ENCODE assay signal across 8 cellular contexts in genomic region chr1:42681771-42682483, GRCh38. TPM values are rescaled to one million over a fixed set of nuclear protein-coding genes. Genes with fewer than 3 reads are reported as not detected.
A peak's percentile ranks its signal among the peaks of the same experiment; 100 is the strongest.
DNase-seq lines count a peak whose midpoint lies in the region; ATAC-seq, FAIRE-seq and TF ChIP-seq lines count a peak whose summit lies in the region.

TSS of gene YBX1 (plus strand) at chr1:42682418. CDS start at chr1:42682566, 148 bp downstream.

- H3K4me3 ChIP-seq in HepG2 (replicated peaks in 1 of 3; ENCODE audit: insufficient read depth in 1 of 3, low read depth in 2 of 3, low read length in 3 of 3) = peak within 1 kb of the TSS; percentile 76 to 87 (median 86)

- WGBS in HepG2 (ENCODE audit: low lambda C conversion rate) = 0% methylated on average over 41 of the region's 53 CpGs

- peaks cover 38% of the 10 kb centered on the region for H4K20me1 ChIP-seq in HepG2 (ENCODE audit: insufficient read depth, low read length)

- in situ Hi-C loops in HepG2 (cut with HindIII; ENCODE audit: extremely low pct_ligation_motif_present, low pct_unique_long_range_greater_than_20kb) = no loop called here

- H3K9me3 ChIP-seq in HepG2 (ENCODE audit: low read length) = no peaks in the 10 kb centered on the region

- DNase-seq in NCI-H774 (lab: John Stamatoyannopoulos, UW) (peak; percentile 100), dermis microvascular lymphatic vessel endothelial cell (ENCODE audit: low read depth in 2 of 2) (peak; percentile 98 to 99), HepG2 (ENCODE audit: low spot score) (peak; percentile 98)
- peak; percentile 93 to 94 for DNase-seq in activated CD4-positive, alpha-beta T cell treated with anti-CD3 and anti-CD28 coated beads, Interleukin-2, amount 50 U/mL, for 4 hours
- peak; percentile 94 for DNase-seq in stimulated activated CD4-positive, alpha-beta T cell treated with anti-CD3 and anti-CD28 coated beads, Interleukin-4, amount 100 ng/mL, for 1 hour

- CTCF ChIA-PET in HepG2 (lab: Yijun Ruan, JAX; ENCODE audit: low intra/inter-chr PET ratio, low total read pairs) = no interaction called here

- peak within 1 kb of the TSS; percentile 97 for H3K27ac ChIP-seq in C4-2B
- H3K27ac ChIP-seq in HepG2 (ENCODE audit: extremely low read length, insufficient read depth, low read length) = peak within 1 kb of the TSS; percentile 95

- peak within 1 kb of the TSS; percentile 97 for H3K9ac ChIP-seq in HepG2 (ENCODE audit: insufficient read depth, low read depth, low read length)

- TF ChIP-seq RAD21 in HepG2 (CRISPR knock-in tag; IDR thresholded peaks at IDR 0.05) = no peak

- TF ChIP-seq EP300 in HepG2 (IDR thresholded peaks at IDR 0.05; ENCODE audit: low read depth in 2 of 2, low read length in 2 of 2) (no peak), HepG2 (CRISPR knock-in tag; IDR thresholded peaks at IDR 0.05; ENCODE audit: borderline replicate concordance) (no peak)

- H3K4me2 ChIP-seq in HepG2 (ENCODE audit: low read depth, low read length) = peak within 1 kb of the TSS; percentile 99

- intact Hi-C loops in HepG2 (cut with micrococcal nuclease; ENCODE audit: unreplicated experiment) = loop anchor here (2.0 kb wide), 1 partner anchor 23 kb away; the partner anchor contains the start of gene PPIH

- peaks cover 46% of the 10 kb centered on the region for H3K4me1 ChIP-seq in HepG2 (ENCODE audit: insufficient read depth, low read length)

- no peak for TF ChIP-seq CTCF in C4-2B (conservative IDR thresholded peaks at IDR 0.05)
- TF ChIP-seq CTCF in HepG2 (CRISPR knock-in tag; IDR thresholded peaks at IDR 0.05) = no peak

- peaks cover 0 to 6% of the 10 kb centered on the region in 2 experiments; a peak in 3 of 5 replicates for H3K36me3 ChIP-seq in HepG2 (replicated peaks in 1 of 2; ENCODE audit: control insufficient read depth in 1 of 2, insufficient read depth in 2 of 2, low read length in 2 of 2)

- H2AFZ ChIP-seq in HepG2 (ENCODE audit: low read length) = no peak within 1 kb of the TSS

- H3K79me2 ChIP-seq in HepG2 (ENCODE audit: insufficient read depth, low read length) = peaks cover 61% of the 10 kb centered on the region

- no peaks in the 10 kb centered on the region; a peak in 1 of 5 replicates for H3K27me3 ChIP-seq in HepG2 (ENCODE audit: control insufficient read depth in 1 of 2, insufficient read depth in 2 of 2, low read length in 2 of 2)

- FAIRE-seq in HepG2 (lab: Jason Lieb, UNC) = peak; percentile 94

- POLR2A ChIA-PET in HepG2 (lab: Yijun Ruan, JAX) = interaction anchor here (0.6 to 5.3 kb wide), 25 partner anchors 9 to 298 kb away, joined by 3 to 51 read pairs (median 5); partner anchors contain the start of genes C1orf50, CLDN19, P3H1 and PPIH

- ATAC-seq in GM19395 (IDR thresholded peaks at IDR 0.05; ENCODE audit: unreplicated experiment) = peak; percentile 92
- peak; percentile 79 for ATAC-seq in HG03565 (IDR thresholded peaks at IDR 0.05; ENCODE audit: unreplicated experiment)
- ATAC-seq in HepG2 = peak; percentile 95

- BruUV-seq in HepG2 (replicated peaks; lab: Mats Ljungman, UMichigan) = no TSS peak

- TF ChIP-seq POLR2A in HepG2 (IDR thresholded peaks at IDR 0.05; ENCODE audit: insufficient read depth in 1 of 2, low read depth in 2 of 2, low read length in 2 of 2) = peak; percentile 79 to 89

TF ChIP-seq in HepG2, 621 proteins besides CTCF, POLR2A, EP300 and RAD21 (continues in another document):
- TF ChIP-seq PRMT3 (CRISPR knock-in tag; IDR thresholded peaks at IDR 0.05; ENCODE audit: borderline replicate concordance, low read depth) (peak; percentile 58; the same call in 1 of the 2 replicates), ATF3 (CRISPR knock-in tag; IDR thresholded peaks at IDR 0.05) (no peak), ZNF18 (CRISPR knock-in tag; IDR thresholded peaks at IDR 0.05; ENCODE audit: insufficient replicate concordance) (no peak), ZBTB10 (CRISPR knock-in tag; IDR thresholded peaks at IDR 0.05; ENCODE audit: borderline replicate concordance) (no peak), KDM6A (CRISPR knock-in tag; IDR thresholded peaks at IDR 0.05; ENCODE audit: low read depth) (no peak), SALL2 (CRISPR knock-in tag; IDR thresholded peaks at IDR 0.05) (no peak), TCF7L2 (IDR thresholded peaks at IDR 0.05; ENCODE audit: low read depth, low read length) (no peak), KLF9 (CRISPR knock-in tag; IDR thresholded peaks at IDR 0.05; ENCODE audit: low read depth) (no peak), TOPORS (CRISPR knock-in tag; IDR thresholded peaks at IDR 0.05) (no peak), ZNF20 (CRISPR knock-in tag; IDR thresholded peaks at IDR 0.05) (peak; percentile 62; the same call in 1 of the 2 replicates), ZFP1 (CRISPR knock-in tag; IDR thresholded peaks at IDR 0.05) (no peak), ZNF670 (CRISPR knock-in tag; IDR thresholded peaks at IDR 0.05; ENCODE audit: borderline replicate concordance) (0 out of 2 replicates have a peak, but pooled peaks have one; percentile 78), NR2F2 (IDR thresholded peaks at IDR 0.05; ENCODE audit: borderline replicate concordance, low read depth) (peak; percentile 29; the same call in 1 of the 2 replicates), ZNF580 (CRISPR knock-in tag; IDR thresholded peaks at IDR 0.05; ENCODE audit: borderline replicate concordance, low read depth) (no peak)

RNA-seq across cellular contexts. Expression of gene YBX1, which starts in this region (rescaled TPM):
- total RNA-seq in dermis microvascular lymphatic vessel endothelial cell (498 and 513 TPM in 2 replicates), HepG2 (2016; rRNA removed; fragmentation: Illumina TruSeq; extraction: Trizol) (500 and 628 TPM in 2 replicates)
- 2,635 and 2,855 TPM in 2 replicates for total RNA-seq in HepG2 (2016; cell fraction: cytosol; rRNA removed; fragmentation: Illumina TruSeq; extraction: Trizol; ENCODE audit: low read depth)
- 446 and 624 TPM in 2 replicates for total RNA-seq in HepG2 (2016; cell fraction: insoluble cytoplasmic fraction; rRNA removed; fragmentation: Illumina TruSeq; extraction: Trizol)
- 2,272 and 2,458 TPM in 2 replicates for total RNA-seq in HepG2 (2016; cell fraction: membrane; rRNA removed; fragmentation: Illumina TruSeq; extraction: Trizol)
- 173 and 199 TPM in 2 replicates for total RNA-seq in HepG2 (2016; cell fraction: nucleus; rRNA removed; fragmentation: Illumina TruSeq; extraction: Trizol)
- 228 and 339 TPM in 2 replicates for polyA plus RNA-seq in HepG2 (2011; rRNA removed)
- 382 and 398 TPM in 2 replicates for polyA plus RNA-seq in HepG2 (2011; cell fraction: cytosol; rRNA removed)
- polyA plus RNA-seq in HepG2 (2011; cell fraction: nucleus; rRNA removed) = 111 and 112 TPM in 2 replicates
- 423 and 572 TPM in 2 replicates for polyA plus RNA-seq in HepG2 (2012)
- polyA plus RNA-seq in HepG2 (2016; cell fraction: cytosol; fragmentation: Illumina TruSeq; extraction: Trizol; ENCODE audit: low read depth) = 6,320 and 6,728 TPM in 2 replicates
- 864 and 1,004 TPM in 2 replicates for polyA plus RNA-seq in HepG2 (2016; cell fraction: insoluble cytoplasmic fraction; fragmentation: Illumina TruSeq; extraction: Trizol; ENCODE audit: low read depth)
- polyA plus RNA-seq in HepG2 (2016; cell fraction: membrane; fragmentation: Illumina TruSeq; extraction: Trizol; ENCODE audit: low read depth) = 4,286 and 4,875 TPM in 2 replicates
- 505 and 511 TPM in 2 replicates for polyA plus RNA-seq in HepG2 (2016; cell fraction: nucleus; fragmentation: Illumina TruSeq; extraction: Trizol; ENCODE audit: insufficient read depth, low read depth)
- 85.6 and 223 TPM in 2 replicates for polyA minus RNA-seq in HepG2 (2011; rRNA and poly(A)+ RNA removed; ENCODE audit: low replicate concordance)
- 140 and 193 TPM in 2 replicates for polyA minus RNA-seq in HepG2 (2011; cell fraction: cytosol; rRNA and poly(A)+ RNA removed)
- polyA minus RNA-seq in HepG2 (2011; cell fraction: nucleus; rRNA and poly(A)+ RNA removed) = 69.1 and 71.2 TPM in 2 replicates

Comparison
In these comparisons a context has a peak if more than half of its experiments do, and no peak if none do; other contexts are left out.
1. Peak in every context shown above with its lines: DNase-seq, ATAC-seq, H3K4me3 ChIP-seq and H3K27ac ChIP-seq.